ENCODE assay signal across 34 cellular contexts in genomic region chr4:97159625-97160024, GRCh38.
"Had no signal": no experiment of that assay in that cellular context is flagged by ENCODE, and none has a peak within 500 bp of the region (broad histone marks: within the 10 kb centered on the region; RNA-seq: fewer than 3 reads in every experiment).

No MANE protein-coding gene starts in this region.

- H3K27me3 ChIP-seq: brain microvascular endothelial cell, SJCRH30 had no signal

- H3K27ac ChIP-seq: brain microvascular endothelial cell, KMS-11, SJCRH30, SK-N-MC, WERI-Rb-1 had no signal

- H3K4me2 ChIP-seq: KMS-11 had no signal

- ATAC-seq: activated CD8-positive, alpha-beta memory T cell treated with anti-CD3 and anti-CD28 coated beads, Interleukin-2, amount 10 ng/mL, durations not matched to agents 7 days and 5 days; Panc1 had no signal

- H3K9me3 ChIP-seq: SJCRH30 had no signal

- DNase-seq: activated CD4-positive, alpha-beta memory T cell treated with anti-CD3 and anti-CD28 coated beads, Interleukin-2, amount 10 ng/mL, durations not matched to agents 7 days and 5 days; activated CD4-positive, alpha-beta T cell treated with anti-CD3 and anti-CD28 coated beads for 1 hour; activated CD4-positive, alpha-beta T cell treated with anti-CD3 and anti-CD28 coated beads for 48 hours; activated CD4-positive, CD25-positive, alpha-beta regulatory T cell; activated CD8-positive, alpha-beta memory T cell treated with anti-CD3 and anti-CD28 coated beads for 24 hours; activated CD8-positive, alpha-beta memory T cell treated with anti-CD3 and anti-CD28 coated beads, Interleukin-2, amount 10 ng/mL, durations not matched to agents 7 days and 5 days; activated CD8-positive, alpha-beta memory T cell treated with anti-CD3 and anti-CD28 coated beads, Interleukin-2, amount 50 U/mL, for 48 hours; activated effector memory CD4-positive, alpha-beta T cell treated with anti-CD3 and anti-CD28 coated beads, Interleukin-2, amount 50 U/mL, for 16 hours; activated naive CD4-positive, alpha-beta T cell; activated naive CD4-positive, alpha-beta T cell treated with anti-CD3 and anti-CD28 coated beads, Interleukin-2, amount 50 U/mL, for 16 hours; activated naive CD8-positive, alpha-beta T cell treated with anti-CD3 and anti-CD28 coated beads for 36 hours; activated T-cell treated with anti-CD3 and anti-CD28 coated beads, Interleukin-2, amount 50 U/mL, for 48 hours; amniotic stem cell; aorta; brain microvascular endothelial cell; central memory CD4-positive, alpha-beta T cell; NCI-H1105; NCI-H1417 treated with DMSO at 0.1 percent for 48 hours; NCI-H187 treated with DMSO at 0.1 percent for 48 hours; NCI-H2081; NCI-H226; NCI-H446 treated with DMSO at 0.1 percent for 48 hours; NCI-H524; NCI-H69; SHP77; SJCRH30; SW 1271; T-helper 1 cell; T-helper 2 cell; T-helper 9 cell; WERI-Rb-1 had no signal

- H3K4me1 ChIP-seq: SJCRH30 had no signal

- H3K36me3 ChIP-seq: brain microvascular endothelial cell, SJCRH30, WERI-Rb-1 had no signal

- H3K9ac ChIP-seq: KMS-11 had no signal

- H3K4me3 ChIP-seq: SJCRH30, SK-N-MC had no signal
